24 cellular contexts compared by ENCODE assay signal in genomic region chr11:92180226-92180625, GRCh38. TPM values are rescaled to one million over a fixed set of nuclear protein-coding genes. Genes with fewer than 3 reads are reported as not detected.
"Had no signal": no experiment of that assay in that cellular context is flagged by ENCODE, and none has a peak within 500 bp of the region (broad histone marks: within the 10 kb centered on the region; RNA-seq: fewer than 3 reads in every experiment).

No MANE protein-coding gene starts in this region.

- ATAC-seq: activated CD8-positive, alpha-beta memory T cell treated with anti-CD3 and anti-CD28 coated beads, Interleukin-2, amount 10 ng/mL, durations not matched to agents 7 days and 5 days; body of pancreas; effector memory CD8-positive, alpha-beta T cell; natural killer cell treated with Interleukin-12 subunit alpha and Interleukin-12 subunit beta and Interleukin-15 and Interleukin-18, amount 100 ng/mL, for 72 hours; stimulated activated naive CD8-positive, alpha-beta T cell treated with anti-CD3 and anti-CD28 coated beads, Interleukin-15, amount 100 ng/mL, for 72 hours had no signal

- DNase-seq: activated B cell treated with CpG ODN at 0.5 μM for 24 hours; activated CD4-positive, alpha-beta memory T cell treated with anti-CD3 and anti-CD28 coated beads, Interleukin-2, amount 10 ng/mL, durations not matched to agents 7 days and 5 days; activated CD4-positive, alpha-beta T cell treated with anti-CD3 and anti-CD28 coated beads for 4 hours; activated CD8-positive, alpha-beta memory T cell treated with anti-CD3 and anti-CD28 coated beads, Interleukin-2, amount 10 ng/mL, durations not matched to agents 7 days and 5 days; amniotic stem cell; body of pancreas; caudate nucleus; effector memory CD8-positive, alpha-beta T cell; glutamatergic neuron; hippocampal formation; left cardiac atrium; small intestine; stimulated activated CD4-positive, alpha-beta T cell treated with anti-CD3 and anti-CD28 coated beads, Interleukin-15, amount 100 ng/mL, for 24 hours; stimulated activated CD4-positive, alpha-beta T cell treated with anti-CD3 and anti-CD28 coated beads, Interleukin-2, amount 100 ng/mL, for 48 hours; stimulated activated naive CD8-positive, alpha-beta T cell treated with anti-CD3 and anti-CD28 coated beads, Interleukin-15, amount 100 ng/mL, for 72 hours; T-helper 2 cell; trophoblast cell had no signal

- H3K27ac ChIP-seq: body of pancreas, foreskin keratinocyte, vagina had no signal

- H3K4me3 Mint-ChIP-seq: activated B cell treated with CpG ODN at 0.5 μM for 24 hours; activated CD4-positive, alpha-beta memory T cell treated with anti-CD3 and anti-CD28 coated beads, Interleukin-2, amount 10 ng/mL, durations not matched to agents 7 days and 5 days; activated CD8-positive, alpha-beta memory T cell treated with anti-CD3 and anti-CD28 coated beads, Interleukin-2, amount 10 ng/mL, durations not matched to agents 7 days and 5 days; activated naive CD8-positive, alpha-beta T cell; effector memory CD8-positive, alpha-beta T cell; natural killer cell treated with Interleukin-12 subunit alpha and Interleukin-12 subunit beta and Interleukin-15 and Interleukin-18, amount 100 ng/mL, for 72 hours; stimulated activated naive CD8-positive, alpha-beta T cell treated with anti-CD3 and anti-CD28 coated beads, Interleukin-15, amount 100 ng/mL, for 72 hours had no signal

- H3K36me3 ChIP-seq: vagina had no signal

- H3K27me3 ChIP-seq: body of pancreas, foreskin keratinocyte, vagina had no signal

- H3K4me3 ChIP-seq: body of pancreas, vagina had no signal

- H3K27me3 Mint-ChIP-seq: activated B cell treated with CpG ODN at 0.5 μM for 24 hours; activated CD4-positive, alpha-beta memory T cell treated with anti-CD3 and anti-CD28 coated beads, Interleukin-2, amount 10 ng/mL, durations not matched to agents 7 days and 5 days; activated CD8-positive, alpha-beta memory T cell treated with anti-CD3 and anti-CD28 coated beads, Interleukin-2, amount 10 ng/mL, durations not matched to agents 7 days and 5 days; activated naive CD8-positive, alpha-beta T cell; effector memory CD8-positive, alpha-beta T cell; natural killer cell treated with Interleukin-12 subunit alpha and Interleukin-12 subunit beta and Interleukin-15 and Interleukin-18, amount 100 ng/mL, for 72 hours; progenitor cell of endocrine pancreas; stimulated activated naive CD8-positive, alpha-beta T cell treated with anti-CD3 and anti-CD28 coated beads, Interleukin-15, amount 100 ng/mL, for 72 hours had no signal

- H3K9me3 Mint-ChIP-seq: activated CD4-positive, alpha-beta memory T cell treated with anti-CD3 and anti-CD28 coated beads, Interleukin-2, amount 10 ng/mL, durations not matched to agents 7 days and 5 days had no signal

- FAIRE-seq: islet of Langerhans, small intestine had no signal

- H3K9me3 ChIP-seq: body of pancreas, vagina had no signal

- H3K4me1 ChIP-seq: body of pancreas, foreskin keratinocyte, vagina had no signal

- H3K36me3 Mint-ChIP-seq: activated CD8-positive, alpha-beta memory T cell treated with anti-CD3 and anti-CD28 coated beads, Interleukin-2, amount 10 ng/mL, durations not matched to agents 7 days and 5 days; activated naive CD8-positive, alpha-beta T cell; natural killer cell treated with Interleukin-12 subunit alpha and Interleukin-12 subunit beta and Interleukin-15 and Interleukin-18, amount 100 ng/mL, for 72 hours had no signal

- H3K4me1 Mint-ChIP-seq: activated B cell treated with CpG ODN at 0.5 μM for 24 hours; activated CD4-positive, alpha-beta memory T cell treated with anti-CD3 and anti-CD28 coated beads, Interleukin-2, amount 10 ng/mL, durations not matched to agents 7 days and 5 days; activated CD8-positive, alpha-beta memory T cell treated with anti-CD3 and anti-CD28 coated beads, Interleukin-2, amount 10 ng/mL, durations not matched to agents 7 days and 5 days; stimulated activated naive CD8-positive, alpha-beta T cell treated with anti-CD3 and anti-CD28 coated beads, Interleukin-15, amount 100 ng/mL, for 72 hours had no signal

- H3K27ac Mint-ChIP-seq: activated B cell treated with CpG ODN at 0.5 μM for 24 hours; activated CD4-positive, alpha-beta memory T cell treated with anti-CD3 and anti-CD28 coated beads, Interleukin-2, amount 10 ng/mL, durations not matched to agents 7 days and 5 days; activated CD8-positive, alpha-beta memory T cell treated with anti-CD3 and anti-CD28 coated beads, Interleukin-2, amount 10 ng/mL, durations not matched to agents 7 days and 5 days; activated naive CD8-positive, alpha-beta T cell; effector memory CD8-positive, alpha-beta T cell; natural killer cell treated with Interleukin-12 subunit alpha and Interleukin-12 subunit beta and Interleukin-15 and Interleukin-18, amount 100 ng/mL, for 72 hours had no signal

RNA-seq across cellular contexts. Expression of gene FAT3, which starts 44.4 kb away (rescaled TPM):
- total RNA-seq: activated B cell treated with CpG ODN at 0.5 μM for 24 hours; activated CD4-positive, alpha-beta memory T cell treated with anti-CD3 and anti-CD28 coated beads, Interleukin-2, amount 10 ng/mL, durations not matched to agents 7 days and 5 days; activated CD8-positive, alpha-beta memory T cell treated with anti-CD3 and anti-CD28 coated beads, Interleukin-2, amount 10 ng/mL, durations not matched to agents 7 days and 5 days; dermis microvascular lymphatic vessel endothelial cell; natural killer cell treated with Interleukin-12 subunit alpha and Interleukin-12 subunit beta and Interleukin-15 and Interleukin-18, amount 100 ng/mL, for 72 hours had no signal
